Comparison of ENCODE assay signal across 8 cellular contexts in genomic region chr1:11645670-11646265, GRCh38. TPM values are rescaled to one million over a fixed set of nuclear protein-coding genes. Genes with fewer than 3 reads are reported as not detected.
DNase-seq lines count a peak whose midpoint lies in the region; ATAC-seq and TF ChIP-seq lines count a peak whose summit lies in the region.

No MANE protein-coding gene starts in this region.

- no TSS peak for BruUV-seq in HCT116 (replicated peaks; lab: Mats Ljungman, UMichigan)

- H3K36me3 ChIP-seq in HCT116 (ENCODE audit: control insufficient read depth in 1 of 2, insufficient read depth in 2 of 2, low read length in 2 of 2) (no peaks in the 10 kb centered on the region), mesenchymal stem cell (ENCODE audit: control insufficient read depth in 1 of 2, insufficient read depth in 2 of 2, low read depth in 1 of 2, low read length in 2 of 2) (peaks cover 0 to 8% of the 10 kb centered on the region in 2 experiments)

- no peak overlapping the region for H2BK12ac ChIP-seq in mesenchymal stem cell (ENCODE audit: low read length in 2 of 2)

- H4K20me1 ChIP-seq in HCT116 (ENCODE audit: insufficient read depth): no peaks in the 10 kb centered on the region

- H3K9me3 ChIP-seq in HCT116 (ENCODE audit: control insufficient read depth in 1 of 2, insufficient read depth in 1 of 2, low read depth in 1 of 2, low read length in 2 of 2): no peaks in the 10 kb centered on the region
- H3K9me3 ChIP-seq in mesenchymal stem cell (ENCODE audit: control insufficient read depth, low read length): no peaks in the 10 kb centered on the region

- intact Hi-C loops in HCT116 (cut with micrococcal nuclease): loop anchor here (1.0 kb wide), 1 partner anchor 608 kb away; no protein-coding TSS in a partner anchor
- intact Hi-C loops in dorsolateral prefrontal cortex (cut with DNase I): loop anchor here (5.0 to 10.0 kb wide), 5 partner anchors 159 to 403 kb away; partner anchors contain the start of genes CLCN6 (in 1 of the 2), MTHFR (in 1 of the 2) and UBIAD1 (in 1 of the 2)

- H3K4ac ChIP-seq in mesenchymal stem cell (ENCODE audit: low read depth in 1 of 2, low read length in 2 of 2): no peak overlapping the region

- no peaks in the 10 kb centered on the region for H3K9me2 ChIP-seq in HCT116 (ENCODE audit: insufficient read depth)

- H3K9ac ChIP-seq in HCT116 (ENCODE audit: low read length): no peak overlapping the region
- no peak overlapping the region for H3K9ac ChIP-seq in mesenchymal stem cell (ENCODE audit: low read length)

- TF ChIP-seq CTCF in AG10803 (conservative IDR thresholded peaks at IDR 0.05; ENCODE audit: low read length) (peak; percentile 80), HCT116 (IDR thresholded peaks at IDR 0.05 in 2 of 3, conservative IDR thresholded peaks at IDR 0.05 in 1 of 3; ENCODE audit: borderline replicate concordance in 1 of 3, insufficient read depth in 1 of 3, low read depth in 2 of 3, low read length in 2 of 3) (peak in 2 of 3 experiments; percentile 73 to 87; a peak in 4 of 6 replicates), dorsolateral prefrontal cortex (IDR thresholded peaks at IDR 0.05 in 54 of 56, conservative IDR thresholded peaks at IDR 0.05 in 2 of 56; ENCODE audit: low read depth in 1 of 56, partially characterized antibody in 56 of 56) (peak; percentile 45 to 90 (median 82))

- POLR2A ChIA-PET in HCT116 (lab: Charles Lee): no interaction called here

- H3K27me3 ChIP-seq in HCT116 (ENCODE audit: insufficient read depth, low read length): no peaks in the 10 kb centered on the region
- no peaks in the 10 kb centered on the region for H3K27me3 ChIP-seq in dorsolateral prefrontal cortex
- peaks cover 17 to 70% of the 10 kb centered on the region in 2 experiments for H3K27me3 ChIP-seq in mesenchymal stem cell (ENCODE audit: control insufficient read depth in 1 of 2, insufficient read depth in 1 of 2, low read length in 2 of 2)

- no peak overlapping the region for H3K23ac ChIP-seq in mesenchymal stem cell (ENCODE audit: low read length in 2 of 2)

- RAD21 ChIA-PET in HCT116 (lab: Charles Lee; ENCODE audit: low non-redundant PET in 1 of 2, low total read pairs in 2 of 2, uncharacterized antibody in 2 of 2, unreplicated experiment in 2 of 2): interaction anchor here (0.6 to 1.3 kb wide), 4 partner anchors 537 to 609 kb away, joined by 3 to 9 read pairs (median 4); no protein-coding TSS in a partner anchor

- H2BK120ac ChIP-seq in mesenchymal stem cell (ENCODE audit: low read depth, low read length): no peak overlapping the region

- no peaks in the 10 kb centered on the region for H3K79me1 ChIP-seq in mesenchymal stem cell (replicated peaks; ENCODE audit: low read length, poor library complexity, severe bottlenecking)

- DNase-seq in AG10803 (ENCODE audit: low read depth): peak; percentile 65
- DNase-seq in HCT116 (ENCODE audit: low read depth, low spot score): peak; percentile 62
- peak; percentile 67 for DNase-seq in NCI-H748 (lab: John Stamatoyannopoulos, UW; ENCODE audit: unreplicated experiment)
- peak; percentile 76 to 81 for DNase-seq in activated CD4-positive, alpha-beta T cell treated with anti-CD3 and anti-CD28 coated beads, Interleukin-2, amount 50 U/mL, for 4 hours
- DNase-seq in dorsolateral prefrontal cortex: peak; percentile 83 to 93 (median 89)
- DNase-seq in mesenchymal stem cell: peak; percentile 71
- DNase-seq in stimulated activated CD8-positive, alpha-beta memory T cell treated with anti-CD3 and anti-CD28 coated beads, Interleukin-2, amount 100 ng/mL, for 1 hour (ENCODE audit: low read depth in 2 of 2): peak; percentile 52 to 65

- CTCF ChIA-PET in HCT116 (lab: Charles Lee): interaction anchor here (0.6 to 2.3 kb wide), 12 partner anchors 9 to 608 kb away, joined by 3 to 29 read pairs (median 4); partner anchors contain the start of genes AGTRAP, FBXO2, FBXO44 and FBXO6

- no peak overlapping the region for H3K18ac ChIP-seq in mesenchymal stem cell (ENCODE audit: low read depth in 1 of 2, low read length in 2 of 2)

- no peak overlapping the region for H2AK5ac ChIP-seq in mesenchymal stem cell (ENCODE audit: low read length, severe bottlenecking)

- H4K91ac ChIP-seq in mesenchymal stem cell (ENCODE audit: low read length): no peak overlapping the region

- no peak for TF ChIP-seq RAD21 in HCT116 (IDR thresholded peaks at IDR 0.05; ENCODE audit: low read depth)

- no peak for TF ChIP-seq POLR2A in HCT116 (IDR thresholded peaks at IDR 0.05; ENCODE audit: borderline replicate concordance, extremely low read depth, insufficient read depth, insufficient read length)

- no peak overlapping the region for H3K4me2 ChIP-seq in HCT116 (ENCODE audit: low read length)
- H3K4me2 ChIP-seq in mesenchymal stem cell (ENCODE audit: low read length, poor library complexity, severe bottlenecking): no peak overlapping the region

- 39% methylated on average over 7 of the region's 8 CpGs for WGBS in mesenchymal stem cell

- ATAC-seq in HCT116: peak; percentile 78
- no peak for ATAC-seq in GM19463 (IDR thresholded peaks at IDR 0.05; ENCODE audit: unreplicated experiment)

- H2BK15ac ChIP-seq in mesenchymal stem cell (ENCODE audit: low read depth, poor library complexity, severe bottlenecking): no peak overlapping the region

- H3K4me1 ChIP-seq in HCT116 (ENCODE audit: control insufficient read depth in 1 of 2, insufficient read depth in 2 of 2, low read length in 2 of 2): peaks cover 2 to 14% of the 10 kb centered on the region in 2 experiments; a peak in 3 of 4 replicates
- H3K4me1 ChIP-seq in mesenchymal stem cell (ENCODE audit: control insufficient read depth, insufficient read depth, low read depth, low read length): peaks cover 9% of the 10 kb centered on the region

- H3K4me3 ChIP-seq in AG10803 (ENCODE audit: low read length) (no peak overlapping the region), HCT116 (replicated peaks in 1 of 2; ENCODE audit: low read depth in 1 of 2, low read length in 2 of 2) (no peak overlapping the region), dorsolateral prefrontal cortex (no peak overlapping the region), mesenchymal stem cell (ENCODE audit: insufficient read depth in 1 of 2, low read depth in 1 of 2, low read length in 2 of 2) (no peak overlapping the region)

- H3K27ac ChIP-seq in HCT116 (ENCODE audit: low read depth, low read length): no peak overlapping the region
- peak overlapping the region in 32 of 59 donors; percentile 3 to 98 (median 85) for H3K27ac ChIP-seq in dorsolateral prefrontal cortex
- no peak overlapping the region for H3K27ac ChIP-seq in mesenchymal stem cell (ENCODE audit: low read length, poor library complexity, severe bottlenecking)

- no peak overlapping the region for H2BK5ac ChIP-seq in mesenchymal stem cell (ENCODE audit: low read depth, low read length, poor library complexity, severe bottlenecking)

- no peak overlapping the region for H4K8ac ChIP-seq in mesenchymal stem cell (ENCODE audit: low read length)

- H3K79me2 ChIP-seq in HCT116 (ENCODE audit: insufficient read depth, low read length): no peaks in the 10 kb centered on the region

- H3K14ac ChIP-seq in mesenchymal stem cell (ENCODE audit: low read length in 2 of 2): no peak overlapping the region

- H2AFZ ChIP-seq in HCT116 (ENCODE audit: low read depth, low read length, poor library complexity, severe bottlenecking) (no peak overlapping the region), mesenchymal stem cell (ENCODE audit: low read depth, low read length) (no peak overlapping the region)

TF ChIP-seq in HCT116, 20 proteins besides CTCF, POLR2A, EP300 and RAD21:
- no peak for TF ChIP-seq EGR1 (IDR thresholded peaks at IDR 0.05; ENCODE audit: low read depth)
- TF ChIP-seq ELF1 (IDR thresholded peaks at IDR 0.05; ENCODE audit: borderline replicate concordance, low read depth): no peak
- TF ChIP-seq ZFX (IDR thresholded peaks at IDR 0.05): no peak
- no peak for TF ChIP-seq CBX3 (IDR thresholded peaks at IDR 0.05; ENCODE audit: low read depth)
- TF ChIP-seq FOSL1 (IDR thresholded peaks at IDR 0.05; ENCODE audit: low read depth): no peak
- TF ChIP-seq, protein P1, sequence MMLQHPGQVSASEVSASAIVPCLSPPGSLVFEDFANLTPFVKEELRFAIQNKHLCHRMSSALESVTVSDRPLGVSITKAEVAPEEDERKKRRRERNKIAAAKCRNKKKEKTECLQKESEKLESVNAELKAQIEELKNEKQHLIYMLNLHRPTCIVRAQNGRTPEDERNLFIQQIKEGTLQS (IDR thresholded peaks at IDR 0.05): no peak
- TF ChIP-seq SIN3A (IDR thresholded peaks at IDR 0.05; ENCODE audit: low read depth): no peak
- TF ChIP-seq EZH2 (IDR thresholded peaks at IDR 0.05): no peak

RNA-seq across cellular contexts. Expression of gene FBXO2, which starts 8.5 kb away (rescaled TPM):
- 81.1 TPM for total RNA-seq in HCT116 (2021; ENCODE audit: unreplicated experiment)
- 111 and 154 TPM in 2 replicates for polyA plus RNA-seq in HCT116 (2012)
- total RNA-seq in dorsolateral prefrontal cortex: 100 to 1,000 TPM in 116 of 120 experiments, 10 to 100 TPM in 4; 88.8 to 412 (median 152) TPM
- 3.1 TPM for polyA plus RNA-seq in mesenchymal stem cell (2013, experiment 1 of 2)
- 3.7 TPM for polyA plus RNA-seq in mesenchymal stem cell (2013, experiment 2 of 2)

RNA-seq across cellular contexts. Expression of gene FBXO44, which starts 8.9 kb away (rescaled TPM):
- 60.9 TPM for total RNA-seq in HCT116 (2021; ENCODE audit: unreplicated experiment)
- 51.1 and 54.2 TPM in 2 replicates for polyA plus RNA-seq in HCT116 (2012)
- total RNA-seq in dorsolateral prefrontal cortex: 100 to 1,000 TPM in 118 of 120 experiments, 10 to 100 TPM in 2; 87.8 to 227 (median 169) TPM
- 17.4 TPM for polyA plus RNA-seq in mesenchymal stem cell (2013, experiment 1 of 2)
- 14.8 TPM for polyA plus RNA-seq in mesenchymal stem cell (2013, experiment 2 of 2)

RNA-seq across cellular contexts. Expression of gene FBXO6, which starts 18.2 kb away (rescaled TPM):
- 22.8 TPM for total RNA-seq in HCT116 (2021; ENCODE audit: unreplicated experiment)
- polyA plus RNA-seq in HCT116 (2012): 28.7 and 30.6 TPM in 2 replicates
- 10 to 100 TPM in 25 of 120 experiments, 1 to 10 TPM in 95; 3.9 to 15.3 (median 8.3) TPM for total RNA-seq in dorsolateral prefrontal cortex
- polyA plus RNA-seq in mesenchymal stem cell (2013, experiment 1 of 2): 6.2 TPM
- 6.3 TPM for polyA plus RNA-seq in mesenchymal stem cell (2013, experiment 2 of 2)

RNA-seq across cellular contexts. Expression of gene MAD2L2, which starts 35.2 kb away (rescaled TPM):
- total RNA-seq in HCT116 (2021; ENCODE audit: unreplicated experiment) (93.8 TPM), dorsolateral prefrontal cortex (10 to 100 TPM; 15.8 to 42.3 (median 25.8) TPM)
- 153 and 176 TPM in 2 replicates for polyA plus RNA-seq in HCT116 (2012)
- polyA plus RNA-seq in mesenchymal stem cell (2013, experiment 1 of 2): 25.7 TPM
- polyA plus RNA-seq in mesenchymal stem cell (2013, experiment 2 of 2): 26.3 TPM

RNA-seq across cellular contexts. Expression of gene DRAXIN, which starts 45.7 kb away (rescaled TPM):
- total RNA-seq in HCT116 (2021; ENCODE audit: unreplicated experiment) (0.47 TPM), dorsolateral prefrontal cortex (1 to 10 TPM in 59 of 120 experiments, under 1 TPM in 61; 0.26 to 3.8 (median 0.99) TPM)
- polyA plus RNA-seq in HCT116 (2012): 0.20 and 0.30 TPM in 2 replicates
- not detected for polyA plus RNA-seq in mesenchymal stem cell (2013, experiment 1 of 2)
- under 0.01 TPM for polyA plus RNA-seq in mesenchymal stem cell (2013, experiment 2 of 2)

Comparison
In these comparisons a context has a peak if more than half of its experiments do, and no peak if none do; other contexts are left out.
1. H3K27ac ChIP-seq: peak in dorsolateral prefrontal cortex (32 of 59); none in HCT116 (single experiment) and mesenchymal stem cell (single experiment).
2. Peak in every context shown above with its lines, with median percentiles within 50 percentile points of each other: DNase-seq and CTCF ChIP-seq.